ENCODE assay signal across 9 cellular contexts in the genomic region with DNA sequence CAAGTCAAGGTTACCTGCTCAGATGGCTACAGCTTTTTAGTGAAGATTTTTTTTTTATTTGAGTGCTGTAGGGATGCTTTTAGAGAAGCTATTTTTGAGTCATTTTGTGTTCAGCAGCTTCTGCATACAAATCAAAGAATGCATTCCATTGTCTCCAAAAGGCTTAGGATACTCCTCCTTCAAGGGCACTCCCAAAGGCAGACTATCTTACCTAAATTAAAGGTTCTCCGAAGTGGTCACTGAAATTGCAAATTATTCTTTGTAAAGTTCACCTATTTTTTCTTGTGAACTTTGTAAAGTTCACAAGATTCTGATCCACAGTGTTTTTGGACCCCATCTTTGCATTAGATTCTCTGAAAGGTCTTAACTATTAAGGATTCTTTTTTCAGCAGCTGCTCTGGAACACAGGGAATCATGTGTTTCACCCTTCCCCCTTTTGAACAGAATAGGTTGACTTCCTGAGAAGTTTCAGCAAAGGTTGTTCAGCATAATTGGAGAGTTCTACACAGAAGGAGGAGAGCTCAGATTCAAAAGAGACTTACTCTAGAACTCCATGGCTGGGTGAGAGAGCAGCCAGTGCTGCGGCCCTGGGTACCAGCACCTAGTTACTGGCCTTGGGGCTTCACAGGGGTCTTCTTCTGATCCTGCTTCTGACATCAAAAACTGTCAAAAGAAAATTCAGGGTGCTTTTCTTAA. TPM values are rescaled to one million over a fixed set of nuclear protein-coding genes. Genes with fewer than 3 reads are reported as not detected.
DNase-seq lines count a peak whose midpoint lies in the region; ATAC-seq and TF ChIP-seq lines count a peak whose summit lies in the region.
"Had no signal": no experiment of that assay in that cellular context is flagged by ENCODE, and none has a peak within 500 bp of the region (broad histone marks: within the 10 kb centered on the region; RNA-seq: fewer than 3 reads in every experiment).

No MANE protein-coding gene starts in this region.

- peak overlapping the region; percentile 89 for H3K27ac Mint-ChIP-seq in activated T-cell treated with anti-CD3 and anti-CD28 coated beads, Interleukin-2, amount 50 U/mL, for 24 hours
- peak overlapping the region; percentile 74 for H3K27ac Mint-ChIP-seq in type B pancreatic cell
- H3K27ac Mint-ChIP-seq in glutamatergic neuron (ENCODE audit: unreplicated experiment) = no peak overlapping the region

- intact Hi-C loops in body of pancreas (cut with DNase I) = no loop called here

- H3K36me3 ChIP-seq in body of pancreas (replicated peaks in 1 of 2; ENCODE audit: insufficient read depth in 1 of 2, low read depth in 2 of 2) = peaks cover 0 to 8% of the 10 kb centered on the region in 2 donors

- WGBS in body of pancreas, 2 donors = 55 to 67% methylated on average over 2 of the region's 2 CpGs

- TF ChIP-seq POLR2A in body of pancreas (IDR thresholded peaks at IDR 0.05) = no peak

- no peaks in the 10 kb centered on the region for H3K9me3 Mint-ChIP-seq in activated T-cell treated with anti-CD3 and anti-CD28 coated beads, Interleukin-2, amount 50 U/mL, for 24 hours
- peaks cover 2% of the 10 kb centered on the region for H3K9me3 Mint-ChIP-seq in type B pancreatic cell
- peaks cover 1% of the 10 kb centered on the region for H3K9me3 Mint-ChIP-seq in glutamatergic neuron (ENCODE audit: unreplicated experiment)

- H3K27ac ChIP-seq in body of pancreas = no peak overlapping the region

- ATAC-seq in SK-N-SH treated with all-trans-retinoic acid at 6 μM for 48 hours (peak; percentile 75), HG03439 (IDR thresholded peaks at IDR 0.05; ENCODE audit: unreplicated experiment) (no peak), body of pancreas (no peak)

- H3K4me3 Mint-ChIP-seq in activated T-cell treated with anti-CD3 and anti-CD28 coated beads, Interleukin-2, amount 50 U/mL, for 24 hours = peak overlapping the region; percentile 61
- H3K4me3 Mint-ChIP-seq in type B pancreatic cell (peak overlapping the region; percentile 14), glutamatergic neuron (ENCODE audit: unreplicated experiment) (no peak overlapping the region)

- no peaks in the 10 kb centered on the region for H3K27me3 Mint-ChIP-seq in activated T-cell treated with anti-CD3 and anti-CD28 coated beads, Interleukin-2, amount 50 U/mL, for 24 hours
- H3K27me3 Mint-ChIP-seq in type B pancreatic cell (no peaks in the 10 kb centered on the region), glutamatergic neuron (ENCODE audit: unreplicated experiment) (peaks cover 3% of the 10 kb centered on the region)

- TF ChIP-seq CTCF in type B pancreatic cell (conservative IDR thresholded peaks at IDR 0.05) = no peak
- TF ChIP-seq CTCF in body of pancreas (IDR thresholded peaks at IDR 0.05) = no peak
- no peak for TF ChIP-seq CTCF in glutamatergic neuron (IDR thresholded peaks at IDR 0.05; ENCODE audit: partially characterized antibody, unreplicated experiment)

- peaks cover 51% of the 10 kb centered on the region for H3K4me1 Mint-ChIP-seq in activated T-cell treated with anti-CD3 and anti-CD28 coated beads, Interleukin-2, amount 50 U/mL, for 24 hours (ENCODE audit: low read depth)
- peaks cover 21% of the 10 kb centered on the region for H3K4me1 Mint-ChIP-seq in type B pancreatic cell (ENCODE audit: unreplicated experiment)
- H3K4me1 Mint-ChIP-seq in glutamatergic neuron (ENCODE audit: low read depth, unreplicated experiment) = no peaks in the 10 kb centered on the region

- H3K4me3 ChIP-seq in body of pancreas = no peak overlapping the region

- H3K36me3 Mint-ChIP-seq in activated T-cell treated with anti-CD3 and anti-CD28 coated beads, Interleukin-2, amount 50 U/mL, for 24 hours (ENCODE audit: low read depth) = peaks cover 82% of the 10 kb centered on the region
- H3K36me3 Mint-ChIP-seq in type B pancreatic cell (peaks cover 20% of the 10 kb centered on the region), glutamatergic neuron (ENCODE audit: unreplicated experiment) (no peaks in the 10 kb centered on the region)

- peaks cover 12% of the 10 kb centered on the region for H3K4me1 ChIP-seq in body of pancreas

- H3K27me3 ChIP-seq in body of pancreas = no peaks in the 10 kb centered on the region

- DNase-seq in activated T-cell treated with anti-CD3 and anti-CD28 coated beads, Interleukin-2, amount 50 U/mL, for 24 hours = no peak
- DNase-seq in activated T-cell treated with anti-CD3 and anti-CD28 coated beads, Interleukin-2, amount 50 U/mL, for 48 hours = no peak
- peak; percentile 64 for DNase-seq in globus pallidus (ENCODE audit: low spot score)
- no peak for DNase-seq in type B pancreatic cell (ENCODE audit: extremely low spot score, unreplicated experiment)
- no peak for DNase-seq in body of pancreas
- DNase-seq in glutamatergic neuron = no peak
- DNase-seq: COR-L47 had no signal

- H3K9me3 ChIP-seq in body of pancreas = no peaks in the 10 kb centered on the region

TF ChIP-seq in SK-N-SH treated with all-trans-retinoic acid at 6 μM for 48 hours, 23 proteins besides CTCF, POLR2A, EP300 and RAD21:
- no peak for TF ChIP-seq ARNTL (CRISPR knock-in tag; IDR thresholded peaks at IDR 0.05; ENCODE audit: borderline replicate concordance, low read depth)
- TF ChIP-seq BACH2 (CRISPR knock-in tag; IDR thresholded peaks at IDR 0.05; ENCODE audit: borderline replicate concordance) = no peak

RNA-seq across cellular contexts. Expression of a gene that starts 14.5 kb away (rescaled TPM):
- 12.1 and 14.7 TPM in 2 replicates for total RNA-seq in type B pancreatic cell (ENCODE audit: low replicate concordance)
- total RNA-seq in body of pancreas = 10 to 100 TPM; 17.5 to 19.7 TPM
- 3.3 TPM for total RNA-seq in glutamatergic neuron (ENCODE audit: unreplicated experiment)

RNA-seq across cellular contexts. Expression of a gene that starts 55.4 kb away (rescaled TPM):
- total RNA-seq in type B pancreatic cell (ENCODE audit: low replicate concordance) (not detected in 2 replicates), body of pancreas (not detected), glutamatergic neuron (ENCODE audit: unreplicated experiment) (0.66 TPM)
